In genomic region chr13:43303040-43303729, GRCh38 we compare ENCODE assay signal across 9 cellular contexts.
A peak's percentile ranks its signal among the peaks of the same experiment; 100 is the strongest.
DNase-seq lines count a peak whose midpoint lies in the region; ATAC-seq and TF ChIP-seq lines count a peak whose summit lies in the region.
"Had no signal": no experiment of that assay in that cellular context is flagged by ENCODE, and none has a peak within 500 bp of the region (broad histone marks: within the 10 kb centered on the region; RNA-seq: fewer than 3 reads in every experiment).

No MANE protein-coding gene starts in this region.

- in situ Hi-C loops in astrocyte of the cerebellum (cut with HindIII; ENCODE audit: low sequenced_read_pairs), result no loop called here

- no peak overlapping the region for H3K4me3 ChIP-seq in astrocyte of the cerebellum (ENCODE audit: low read depth, low read length)
- H3K4me3 ChIP-seq in stomach, result no peak overlapping the region
- H3K4me3 ChIP-seq: skin epidermis had no signal

- no peak for TF ChIP-seq POLR2A in stomach (IDR thresholded peaks at IDR 0.05)

- DNase-seq in DMS79 (lab: John Stamatoyannopoulos, UW), result peak; percentile 15
- DNase-seq in NCI-H2107 treated with DMSO at 0.1 percent for 48 hours (lab: John Stamatoyannopoulos, UW; ENCODE audit: unreplicated experiment), result peak; percentile 19
- DNase-seq in astrocyte of the cerebellum (ENCODE audit: low read depth), result peak; percentile 52
- peak; percentile 65 for DNase-seq in inferior parietal cortex (ENCODE audit: extremely low spot score)
- peak; percentile 78 for DNase-seq in stomach
- no peak for DNase-seq in NCI-H774 (lab: John Stamatoyannopoulos, UW)
- no peak for DNase-seq in posterior vena cava (ENCODE audit: low spot score)

- no peaks in the 10 kb centered on the region for H3K9me3 ChIP-seq in stomach

- WGBS in stomach, 5 donors, result 15 to 24% (median 18%) methylated on average over 5 of the region's 5 CpGs

- H3K27me3 ChIP-seq in stomach, result no peaks in the 10 kb centered on the region

- intact Hi-C loops in stomach (cut with DNase I; ENCODE audit: low total_unique reads) (no loop called here), posterior vena cava (cut with DNase I) (no loop called here)

- peak; percentile 68 for ATAC-seq in GM21786 (IDR thresholded peaks at IDR 0.05; ENCODE audit: unreplicated experiment)

- TF ChIP-seq EP300 in stomach (IDR thresholded peaks at IDR 0.05), result no peak

- TF ChIP-seq CTCF in astrocyte of the cerebellum (IDR thresholded peaks at IDR 0.05; ENCODE audit: low read depth, low read length, missing control alignments) (peak; percentile 64), stomach (IDR thresholded peaks at IDR 0.05) (peak in 5 of 7 experiments; percentile 32 to 82 (median 56))

- H3K36me3 ChIP-seq in stomach, result no peaks in the 10 kb centered on the region

- peaks cover 7 to 25% (median 17%) of the 10 kb centered on the region in 4 donors for H3K4me1 ChIP-seq in stomach

- H3K27ac ChIP-seq in stomach, result peak overlapping the region in 1 of 5 donors; percentile 36
- H3K27ac ChIP-seq: skin epidermis had no signal

Comparison
In these comparisons a context has a peak if more than half of its experiments do, and no peak if none do; other contexts are left out.
1. DNase-seq: peak in DMS79 (single experiment), NCI-H2107 treated with DMSO at 0.1 percent for 48 hours (single experiment), astrocyte of the cerebellum (single experiment), inferior parietal cortex (single experiment) and stomach (single experiment); none in NCI-H774 (single experiment) and posterior vena cava (single experiment).